Comparison of ENCODE assay signal across 1 cellular context in the genomic region with DNA sequence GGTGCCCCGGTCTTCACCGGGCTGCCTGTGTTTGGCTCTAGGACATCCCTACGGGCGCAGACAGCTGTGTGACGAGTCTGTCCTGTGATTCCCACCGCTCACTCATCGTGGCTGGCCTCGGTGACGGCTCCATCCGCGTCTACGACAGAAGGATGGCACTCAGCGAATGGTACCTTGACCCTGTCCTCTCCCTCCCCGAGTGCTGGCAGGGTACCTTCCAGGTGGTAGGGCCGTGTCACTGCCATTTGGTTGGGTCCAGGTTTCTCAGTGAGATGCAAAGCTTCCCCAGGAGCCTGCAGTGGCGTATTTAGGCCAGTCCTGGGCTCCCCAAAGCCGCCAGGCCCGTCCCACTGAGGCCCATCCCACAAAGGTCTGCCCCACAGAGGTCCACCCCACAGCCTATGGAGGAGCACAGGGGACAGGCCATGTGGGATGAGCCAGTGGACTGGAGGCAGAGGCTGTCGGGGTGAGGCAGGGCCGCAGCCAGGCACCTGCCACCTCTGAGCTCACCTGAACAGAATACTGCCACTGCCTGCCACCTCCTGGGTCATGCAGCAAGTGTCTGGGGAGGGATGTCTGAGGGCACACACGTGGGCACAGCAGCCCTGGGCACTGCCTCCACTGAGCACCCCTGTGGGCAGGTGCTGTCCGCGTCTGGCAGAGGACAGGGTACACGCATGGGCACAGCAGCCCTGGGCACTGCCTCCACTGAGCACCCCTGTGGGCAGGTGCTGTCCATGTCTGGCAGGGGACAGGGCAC.
TF ChIP-seq lines count a peak whose summit lies in the region.

No MANE protein-coding gene starts in this region.

TF ChIP-seq in K562, 482 proteins besides CTCF, POLR2A, EP300 and RAD21:
- TF ChIP-seq ETS2 (tag; IDR thresholded peaks at IDR 0.05; ENCODE audit: borderline replicate concordance, poor library complexity, severe bottlenecking) (no peak), PHF20 (IDR thresholded peaks at IDR 0.05; ENCODE audit: partially characterized antibody) (no peak), POLR2G (IDR thresholded peaks at IDR 0.05; ENCODE audit: low read depth, low read length) (peak; percentile 44; the same call in 1 of the 2 replicates), SREBF2 (CRISPR knock-in tag; IDR thresholded peaks at IDR 0.05) (no peak), CBX3 (IDR thresholded peaks at IDR 0.05; ENCODE audit: borderline replicate concordance in 1 of 2, low read length in 2 of 2) (no peak)
- TF ChIP-seq, protein P1, sequence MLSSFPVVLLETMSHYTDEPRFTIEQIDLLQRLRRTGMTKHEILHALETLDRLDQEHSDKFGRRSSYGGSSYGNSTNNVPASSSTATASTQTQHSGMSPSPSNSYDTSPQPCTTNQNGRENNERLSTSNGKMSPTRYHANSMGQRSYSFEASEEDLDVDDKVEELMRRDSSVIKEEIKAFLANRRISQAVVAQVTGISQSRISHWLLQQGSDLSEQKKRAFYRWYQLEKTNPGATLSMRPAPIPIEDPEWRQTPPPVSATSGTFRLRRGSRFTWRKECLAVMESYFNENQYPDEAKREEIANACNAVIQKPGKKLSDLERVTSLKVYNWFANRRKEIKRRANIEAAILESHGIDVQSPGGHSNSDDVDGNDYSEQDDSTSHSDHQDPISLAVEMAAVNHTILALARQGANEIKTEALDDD (IDR thresholded peaks at IDR 0.05) = no peak
- TF ChIP-seq, protein P2, sequence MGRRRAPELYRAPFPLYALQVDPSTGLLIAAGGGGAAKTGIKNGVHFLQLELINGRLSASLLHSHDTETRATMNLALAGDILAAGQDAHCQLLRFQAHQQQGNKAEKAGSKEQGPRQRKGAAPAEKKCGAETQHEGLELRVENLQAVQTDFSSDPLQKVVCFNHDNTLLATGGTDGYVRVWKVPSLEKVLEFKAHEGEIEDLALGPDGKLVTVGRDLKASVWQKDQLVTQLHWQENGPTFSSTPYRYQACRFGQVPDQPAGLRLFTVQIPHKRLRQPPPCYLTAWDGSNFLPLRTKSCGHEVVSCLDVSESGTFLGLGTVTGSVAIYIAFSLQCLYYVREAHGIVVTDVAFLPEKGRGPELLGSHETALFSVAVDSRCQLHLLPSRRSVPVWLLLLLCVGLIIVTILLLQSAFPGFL (CRISPR knock-in tag; IDR thresholded peaks at IDR 0.05) = no peak
- TF ChIP-seq, protein P3, sequence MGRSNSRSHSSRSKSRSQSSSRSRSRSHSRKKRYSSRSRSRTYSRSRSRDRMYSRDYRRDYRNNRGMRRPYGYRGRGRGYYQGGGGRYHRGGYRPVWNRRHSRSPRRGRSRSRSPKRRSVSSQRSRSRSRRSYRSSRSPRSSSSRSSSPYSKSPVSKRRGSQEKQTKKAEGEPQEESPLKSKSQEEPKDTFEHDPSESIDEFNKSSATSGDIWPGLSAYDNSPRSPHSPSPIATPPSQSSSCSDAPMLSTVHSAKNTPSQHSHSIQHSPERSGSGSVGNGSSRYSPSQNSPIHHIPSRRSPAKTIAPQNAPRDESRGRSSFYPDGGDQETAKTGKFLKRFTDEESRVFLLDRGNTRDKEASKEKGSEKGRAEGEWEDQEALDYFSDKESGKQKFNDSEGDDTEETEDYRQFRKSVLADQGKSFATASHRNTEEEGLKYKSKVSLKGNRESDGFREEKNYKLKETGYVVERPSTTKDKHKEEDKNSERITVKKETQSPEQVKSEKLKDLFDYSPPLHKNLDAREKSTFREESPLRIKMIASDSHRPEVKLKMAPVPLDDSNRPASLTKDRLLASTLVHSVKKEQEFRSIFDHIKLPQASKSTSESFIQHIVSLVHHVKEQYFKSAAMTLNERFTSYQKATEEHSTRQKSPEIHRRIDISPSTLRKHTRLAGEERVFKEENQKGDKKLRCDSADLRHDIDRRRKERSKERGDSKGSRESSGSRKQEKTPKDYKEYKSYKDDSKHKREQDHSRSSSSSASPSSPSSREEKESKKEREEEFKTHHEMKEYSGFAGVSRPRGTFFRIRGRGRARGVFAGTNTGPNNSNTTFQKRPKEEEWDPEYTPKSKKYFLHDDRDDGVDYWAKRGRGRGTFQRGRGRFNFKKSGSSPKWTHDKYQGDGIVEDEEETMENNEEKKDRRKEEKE (IDR thresholded peaks at IDR 0.05; ENCODE audit: borderline replicate concordance in 1 of 2, control insufficient read depth in 1 of 2, low read depth in 2 of 2, low read length in 1 of 2) = no peak
- TF ChIP-seq, protein P4, sequence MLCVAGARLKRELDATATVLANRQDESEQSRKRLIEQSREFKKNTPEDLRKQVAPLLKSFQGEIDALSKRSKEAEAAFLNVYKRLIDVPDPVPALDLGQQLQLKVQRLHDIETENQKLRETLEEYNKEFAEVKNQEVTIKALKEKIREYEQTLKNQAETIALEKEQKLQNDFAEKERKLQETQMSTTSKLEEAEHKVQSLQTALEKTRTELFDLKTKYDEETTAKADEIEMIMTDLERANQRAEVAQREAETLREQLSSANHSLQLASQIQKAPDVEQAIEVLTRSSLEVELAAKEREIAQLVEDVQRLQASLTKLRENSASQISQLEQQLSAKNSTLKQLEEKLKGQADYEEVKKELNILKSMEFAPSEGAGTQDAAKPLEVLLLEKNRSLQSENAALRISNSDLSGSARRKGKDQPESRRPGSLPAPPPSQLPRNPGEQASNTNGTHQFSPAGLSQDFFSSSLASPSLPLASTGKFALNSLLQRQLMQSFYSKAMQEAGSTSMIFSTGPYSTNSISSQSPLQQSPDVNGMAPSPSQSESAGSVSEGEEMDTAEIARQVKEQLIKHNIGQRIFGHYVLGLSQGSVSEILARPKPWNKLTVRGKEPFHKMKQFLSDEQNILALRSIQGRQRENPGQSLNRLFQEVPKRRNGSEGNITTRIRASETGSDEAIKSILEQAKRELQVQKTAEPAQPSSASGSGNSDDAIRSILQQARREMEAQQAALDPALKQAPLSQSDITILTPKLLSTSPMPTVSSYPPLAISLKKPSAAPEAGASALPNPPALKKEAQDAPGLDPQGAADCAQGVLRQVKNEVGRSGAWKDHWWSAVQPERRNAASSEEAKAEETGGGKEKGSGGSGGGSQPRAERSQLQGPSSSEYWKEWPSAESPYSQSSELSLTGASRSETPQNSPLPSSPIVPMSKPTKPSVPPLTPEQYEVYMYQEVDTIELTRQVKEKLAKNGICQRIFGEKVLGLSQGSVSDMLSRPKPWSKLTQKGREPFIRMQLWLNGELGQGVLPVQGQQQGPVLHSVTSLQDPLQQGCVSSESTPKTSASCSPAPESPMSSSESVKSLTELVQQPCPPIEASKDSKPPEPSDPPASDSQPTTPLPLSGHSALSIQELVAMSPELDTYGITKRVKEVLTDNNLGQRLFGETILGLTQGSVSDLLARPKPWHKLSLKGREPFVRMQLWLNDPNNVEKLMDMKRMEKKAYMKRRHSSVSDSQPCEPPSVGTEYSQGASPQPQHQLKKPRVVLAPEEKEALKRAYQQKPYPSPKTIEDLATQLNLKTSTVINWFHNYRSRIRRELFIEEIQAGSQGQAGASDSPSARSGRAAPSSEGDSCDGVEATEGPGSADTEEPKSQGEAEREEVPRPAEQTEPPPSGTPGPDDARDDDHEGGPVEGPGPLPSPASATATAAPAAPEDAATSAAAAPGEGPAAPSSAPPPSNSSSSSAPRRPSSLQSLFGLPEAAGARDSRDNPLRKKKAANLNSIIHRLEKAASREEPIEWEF (CRISPR knock-in tag; IDR thresholded peaks at IDR 0.05) = no peak
